ENCODE assay signal across 1 cellular context in the genomic region with DNA sequence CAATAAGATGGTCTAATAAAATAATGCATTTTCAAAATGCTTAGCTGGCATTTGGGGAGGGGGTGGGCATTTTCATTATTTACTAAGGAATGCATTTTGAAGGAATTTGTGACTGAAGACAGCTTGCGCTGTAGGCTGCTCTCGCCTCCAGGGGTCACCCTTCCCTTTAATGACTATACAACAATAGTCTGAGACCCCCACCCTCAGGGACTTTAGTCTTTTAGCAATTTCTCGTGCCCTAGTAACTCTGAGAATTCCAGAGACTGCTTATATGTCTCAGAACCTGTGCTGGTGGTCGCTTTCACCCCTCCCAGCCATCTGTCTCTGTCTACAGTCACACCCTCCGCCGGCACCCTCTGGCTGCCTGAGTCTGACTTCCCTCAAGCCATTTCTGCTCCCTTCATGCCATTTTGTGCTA.
TF ChIP-seq lines count a peak whose summit lies in the region.

No MANE protein-coding gene starts in this region.

TF ChIP-seq in HepG2, 621 proteins besides CTCF, POLR2A, EP300 and RAD21 (continued from another document):
- TF ChIP-seq, protein P1, sequence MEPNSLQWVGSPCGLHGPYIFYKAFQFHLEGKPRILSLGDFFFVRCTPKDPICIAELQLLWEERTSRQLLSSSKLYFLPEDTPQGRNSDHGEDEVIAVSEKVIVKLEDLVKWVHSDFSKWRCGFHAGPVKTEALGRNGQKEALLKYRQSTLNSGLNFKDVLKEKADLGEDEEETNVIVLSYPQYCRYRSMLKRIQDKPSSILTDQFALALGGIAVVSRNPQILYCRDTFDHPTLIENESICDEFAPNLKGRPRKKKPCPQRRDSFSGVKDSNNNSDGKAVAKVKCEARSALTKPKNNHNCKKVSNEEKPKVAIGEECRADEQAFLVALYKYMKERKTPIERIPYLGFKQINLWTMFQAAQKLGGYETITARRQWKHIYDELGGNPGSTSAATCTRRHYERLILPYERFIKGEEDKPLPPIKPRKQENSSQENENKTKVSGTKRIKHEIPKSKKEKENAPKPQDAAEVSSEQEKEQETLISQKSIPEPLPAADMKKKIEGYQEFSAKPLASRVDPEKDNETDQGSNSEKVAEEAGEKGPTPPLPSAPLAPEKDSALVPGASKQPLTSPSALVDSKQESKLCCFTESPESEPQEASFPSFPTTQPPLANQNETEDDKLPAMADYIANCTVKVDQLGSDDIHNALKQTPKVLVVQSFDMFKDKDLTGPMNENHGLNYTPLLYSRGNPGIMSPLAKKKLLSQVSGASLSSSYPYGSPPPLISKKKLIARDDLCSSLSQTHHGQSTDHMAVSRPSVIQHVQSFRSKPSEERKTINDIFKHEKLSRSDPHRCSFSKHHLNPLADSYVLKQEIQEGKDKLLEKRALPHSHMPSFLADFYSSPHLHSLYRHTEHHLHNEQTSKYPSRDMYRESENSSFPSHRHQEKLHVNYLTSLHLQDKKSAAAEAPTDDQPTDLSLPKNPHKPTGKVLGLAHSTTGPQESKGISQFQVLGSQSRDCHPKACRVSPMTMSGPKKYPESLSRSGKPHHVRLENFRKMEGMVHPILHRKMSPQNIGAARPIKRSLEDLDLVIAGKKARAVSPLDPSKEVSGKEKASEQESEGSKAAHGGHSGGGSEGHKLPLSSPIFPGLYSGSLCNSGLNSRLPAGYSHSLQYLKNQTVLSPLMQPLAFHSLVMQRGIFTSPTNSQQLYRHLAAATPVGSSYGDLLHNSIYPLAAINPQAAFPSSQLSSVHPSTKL (CRISPR knock-in tag; IDR thresholded peaks at IDR 0.05), result peak; percentile 39; the same call in 1 of the 2 replicates
- TF ChIP-seq, protein P2, sequence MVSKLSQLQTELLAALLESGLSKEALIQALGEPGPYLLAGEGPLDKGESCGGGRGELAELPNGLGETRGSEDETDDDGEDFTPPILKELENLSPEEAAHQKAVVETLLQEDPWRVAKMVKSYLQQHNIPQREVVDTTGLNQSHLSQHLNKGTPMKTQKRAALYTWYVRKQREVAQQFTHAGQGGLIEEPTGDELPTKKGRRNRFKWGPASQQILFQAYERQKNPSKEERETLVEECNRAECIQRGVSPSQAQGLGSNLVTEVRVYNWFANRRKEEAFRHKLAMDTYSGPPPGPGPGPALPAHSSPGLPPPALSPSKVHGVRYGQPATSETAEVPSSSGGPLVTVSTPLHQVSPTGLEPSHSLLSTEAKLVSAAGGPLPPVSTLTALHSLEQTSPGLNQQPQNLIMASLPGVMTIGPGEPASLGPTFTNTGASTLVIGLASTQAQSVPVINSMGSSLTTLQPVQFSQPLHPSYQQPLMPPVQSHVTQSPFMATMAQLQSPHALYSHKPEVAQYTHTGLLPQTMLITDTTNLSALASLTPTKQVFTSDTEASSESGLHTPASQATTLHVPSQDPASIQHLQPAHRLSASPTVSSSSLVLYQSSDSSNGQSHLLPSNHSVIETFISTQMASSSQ (IDR thresholded peaks at IDR 0.05; ENCODE audit: low read depth), result no peak
- TF ChIP-seq, protein P2 (CRISPR knock-in tag; IDR thresholded peaks at IDR 0.05; ENCODE audit: borderline replicate concordance), result peak; percentile 38; the same call in 1 of the 2 replicates
- TF ChIP-seq STAG1 (CRISPR knock-in tag; IDR thresholded peaks at IDR 0.05) (peak; percentile 72), POGZ (CRISPR knock-in tag; IDR thresholded peaks at IDR 0.05) (peak; percentile 62; the same call in 1 of the 2 replicates), ZNF354B (CRISPR knock-in tag; IDR thresholded peaks at IDR 0.05) (no peak), SMC3 (IDR thresholded peaks at IDR 0.05; ENCODE audit: low read length) (peak; percentile 50; the same call in 1 of the 2 replicates), GATAD2A (CRISPR knock-in tag; IDR thresholded peaks at IDR 0.05) (peak; percentile 55; the same call in 1 of the 2 replicates), ZMYM4 (CRISPR knock-in tag; IDR thresholded peaks at IDR 0.05) (peak; percentile 75), MAFF (IDR thresholded peaks at IDR 0.05; ENCODE audit: low read depth, low read length) (peak; percentile 38; the same call in 1 of the 2 replicates), WIZ (CRISPR knock-in tag; IDR thresholded peaks at IDR 0.05) (no peak), SMAD3 (CRISPR knock-in tag; IDR thresholded peaks at IDR 0.05) (no peak), NCOA2 (CRISPR knock-in tag; IDR thresholded peaks at IDR 0.05) (0 out of 2 replicates have a peak, but pooled peaks have one; percentile 41)
- TF ChIP-seq, protein P3, sequence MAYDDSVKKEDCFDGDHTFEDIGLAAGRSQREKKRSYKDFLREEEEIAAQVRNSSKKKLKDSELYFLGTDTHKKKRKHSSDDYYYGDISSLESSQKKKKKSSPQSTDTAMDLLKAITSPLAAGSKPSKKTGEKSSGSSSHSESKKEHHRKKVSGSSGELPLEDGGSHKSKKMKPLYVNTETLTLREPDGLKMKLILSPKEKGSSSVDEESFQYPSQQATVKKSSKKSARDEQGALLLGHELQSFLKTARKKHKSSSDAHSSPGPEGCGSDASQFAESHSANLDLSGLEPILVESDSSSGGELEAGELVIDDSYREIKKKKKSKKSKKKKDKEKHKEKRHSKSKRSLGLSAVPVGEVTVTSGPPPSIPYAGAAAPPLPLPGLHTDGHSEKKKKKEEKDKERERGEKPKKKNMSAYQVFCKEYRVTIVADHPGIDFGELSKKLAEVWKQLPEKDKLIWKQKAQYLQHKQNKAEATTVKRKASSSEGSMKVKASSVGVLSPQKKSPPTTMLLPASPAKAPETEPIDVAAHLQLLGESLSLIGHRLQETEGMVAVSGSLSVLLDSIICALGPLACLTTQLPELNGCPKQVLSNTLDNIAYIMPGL (CRISPR knock-in tag; IDR thresholded peaks at IDR 0.05; ENCODE audit: borderline replicate concordance in 1 of 2, low read depth in 1 of 2), result 0 out of 4 replicates have a peak, but pooled peaks of 1 of the 2 experiments have one; percentile 33
